1 cellular context compared by ENCODE assay signal in the genomic region with DNA sequence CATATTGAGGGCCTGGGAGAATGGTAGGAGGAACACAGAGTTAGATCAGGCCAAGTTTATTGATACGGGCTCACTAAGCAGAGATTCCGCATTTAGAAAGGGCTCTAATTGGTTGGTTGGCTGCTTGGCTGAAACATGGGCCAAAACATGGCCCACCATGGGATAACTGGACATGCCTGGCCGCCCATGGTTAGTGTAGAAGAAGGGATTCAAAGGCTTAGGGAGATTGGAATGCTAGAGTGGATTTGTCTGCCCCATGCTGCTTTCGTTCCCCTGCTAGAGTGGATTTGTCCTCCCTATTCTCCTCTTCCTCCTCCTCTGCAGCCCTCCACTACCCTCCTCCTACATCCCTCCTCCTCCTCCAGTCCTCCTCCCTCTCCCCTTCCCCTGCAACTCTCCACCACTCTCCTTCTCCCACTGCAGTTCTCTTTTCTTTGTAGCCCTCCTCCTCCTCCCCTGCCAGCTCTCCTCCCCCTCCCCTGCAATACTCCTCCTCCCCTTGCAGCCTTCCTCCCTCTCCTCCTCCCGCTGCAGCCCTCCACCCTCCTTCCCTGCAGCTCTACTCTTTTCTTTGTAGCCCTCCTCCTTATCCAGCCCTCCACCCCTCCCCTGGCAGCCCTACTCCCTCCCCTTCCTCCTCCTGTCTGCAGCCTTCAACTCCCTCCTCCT.
TF ChIP-seq lines count a peak whose summit lies in the region.

No MANE protein-coding gene starts in this region.

TF ChIP-seq in endothelial cell of umbilical vein, 7 proteins besides CTCF, POLR2A, EP300 and RAD21 (continued from another document):
- no peak for TF ChIP-seq JUN (IDR thresholded peaks at IDR 0.05; ENCODE audit: borderline replicate concordance, insufficient read depth, insufficient read length, low read depth)
